ENCODE assay signal across 8 cellular contexts in genomic region chr6:3162565-3163247, GRCh38. TPM values are rescaled to one million over a fixed set of nuclear protein-coding genes. Genes with fewer than 3 reads are reported as not detected.
DNase-seq lines count a peak whose midpoint lies in the region; ATAC-seq, FAIRE-seq and TF ChIP-seq lines count a peak whose summit lies in the region.

No MANE protein-coding gene starts in this region.

- TF ChIP-seq POLR2A in H54 (IDR thresholded peaks at IDR 0.05; ENCODE audit: low read depth, low read length) (peak; percentile 19; the same call in 1 of the 2 replicates), ovary (IDR thresholded peaks at IDR 0.05) (no peak)

- H3K9me3 ChIP-seq in MG63, result no peaks in the 10 kb centered on the region
- H3K9me3 ChIP-seq in adipocyte (ENCODE audit: control insufficient read depth, low read length), result no peaks in the 10 kb centered on the region
- no peaks in the 10 kb centered on the region for H3K9me3 ChIP-seq in ovary
- H3K9me3 ChIP-seq in aorta (ENCODE audit: control insufficient read depth, low read length), result no peaks in the 10 kb centered on the region

- H3K4me1 ChIP-seq in adipocyte (ENCODE audit: control insufficient read depth, insufficient read depth, low read length) (peaks cover 26% of the 10 kb centered on the region), ovary (ENCODE audit: insufficient read depth) (peaks cover 3% of the 10 kb centered on the region), aorta (ENCODE audit: control insufficient read depth in 1 of 2, insufficient read depth in 2 of 2, low read length in 2 of 2) (no peaks in the 10 kb centered on the region)

- ATAC-seq in SK-N-SH treated with all-trans-retinoic acid at 6 μM for 48 hours, result peak; percentile 92
- ATAC-seq in aorta (ENCODE audit: low FRiP score), result peak; percentile 82

- TF ChIP-seq EP300 in ovary (IDR thresholded peaks at IDR 0.05), result no peak

- H3K27ac ChIP-seq in ovary (peak overlapping the region in 1 of 2 donors; percentile 48), aorta (ENCODE audit: low read depth in 1 of 2, low read length in 2 of 2) (peak overlapping the region; percentile 10 to 42)

- DNase-seq in GF-D8 (lab: John Stamatoyannopoulos, UW) (peak; percentile 32), H54 (ENCODE audit: insufficient read length, low spot score) (peak; percentile 64), MG63 (peak; percentile 73), adipocyte (ENCODE audit: low read depth) (peak; percentile 88), cardiac septum (ENCODE audit: low spot score) (peak; percentile 81), ovary (peak; percentile 33 to 68 (median 59)), aorta (peak; percentile 81 to 89)

- intact Hi-C loops in cardiac septum (cut with DNase I), result loop anchor here (5.0 kb wide), 1 partner anchor 95 kb away; the partner anchor contains the start of gene RIPK1
- intact Hi-C loops in ovary (cut with DNase I), result loop anchor here in 2 of 4 donors (10.0 kb wide), 2 partner anchors 52 to 92 kb away; partner anchors contain the start of gene PSMG4 (in 1 of the 2)
- intact Hi-C loops in aorta (cut with DNase I), result loop anchor here in 1 of 2 donors (2.0 to 5.0 kb wide), 2 partner anchors 70 to 94 kb away; no protein-coding TSS in a partner anchor

- peak overlapping the region; percentile 64 for H3K4me3 ChIP-seq in MG63
- H3K4me3 ChIP-seq in adipocyte (ENCODE audit: low read length), result peak overlapping the region; percentile 84
- peak overlapping the region; percentile 47 for H3K4me3 ChIP-seq in ovary
- peak overlapping the region; percentile 3 to 50 for H3K4me3 ChIP-seq in aorta (ENCODE audit: low read length in 2 of 2)

- 0 to 1% (median 1%) methylated on average over 56 to 69 of the region's 74 CpGs for WGBS in ovary, 3 donors
- 1% methylated on average over 64 to 74 of the region's 74 CpGs for WGBS in aorta, 2 donors

- H3K27me3 ChIP-seq in MG63, result no peaks in the 10 kb centered on the region
- no peaks in the 10 kb centered on the region for H3K27me3 ChIP-seq in adipocyte (replicated peaks; ENCODE audit: control insufficient read depth, insufficient read depth, low read length)
- H3K27me3 ChIP-seq in ovary, result no peaks in the 10 kb centered on the region
- H3K27me3 ChIP-seq in aorta (ENCODE audit: control insufficient read depth in 1 of 2, insufficient read depth in 2 of 2, low read length in 1 of 2), result no peaks in the 10 kb centered on the region

- no peak for FAIRE-seq in H54 (lab: Jason Lieb, UNC)

- peak overlapping the region; percentile 88 for H3K9ac ChIP-seq in adipocyte (ENCODE audit: low read length)

- H3K36me3 ChIP-seq in MG63, result no peaks in the 10 kb centered on the region
- no peaks in the 10 kb centered on the region for H3K36me3 ChIP-seq in adipocyte (ENCODE audit: control insufficient read depth, insufficient read depth, low read length, severe bottlenecking)
- no peaks in the 10 kb centered on the region for H3K36me3 ChIP-seq in ovary
- no peaks in the 10 kb centered on the region for H3K36me3 ChIP-seq in aorta (ENCODE audit: control insufficient read depth in 1 of 2, insufficient read depth in 2 of 2, low read length in 1 of 2)

- TF ChIP-seq CTCF in ovary (IDR thresholded peaks at IDR 0.05), result no peak

TF ChIP-seq in SK-N-SH treated with all-trans-retinoic acid at 6 μM for 48 hours, 23 proteins besides CTCF, POLR2A, EP300 and RAD21:
- peak; percentile 78; the same call in 1 of the 2 replicates for TF ChIP-seq PATZ1 (CRISPR knock-in tag; IDR thresholded peaks at IDR 0.05; ENCODE audit: borderline replicate concordance)
- TF ChIP-seq ZNF8 (CRISPR knock-in tag; IDR thresholded peaks at IDR 0.05), result no peak
- peak; percentile 74; the same call in 1 of the 2 replicates for TF ChIP-seq ZFP3 (CRISPR knock-in tag; IDR thresholded peaks at IDR 0.05)
TF ChIP-seq in SK-N-SH treated with all-trans-retinoic acid at 6 μM for 48 hours: peak in this region for 2.

RNA-seq across cellular contexts. Expression of gene TUBB2A, which starts 5.4 kb away (rescaled TPM):
- total RNA-seq in MG63 (2014; rRNA removed; shearing (Covaris generic); ENCODE audit: low replicate concordance), result 73.2 and 92.0 TPM in 2 replicates
- 25.1 TPM for total RNA-seq in cardiac septum
- total RNA-seq in ovary, result 10 to 100 TPM in 6 of 7 donors, 1 to 10 TPM in 1; 9.8 to 32.7 (median 18.0) TPM
- polyA plus RNA-seq in ovary, result 1 to 10 TPM; 5.7 to 9.3 TPM
- 10 to 100 TPM; 33.7 to 40.0 TPM for total RNA-seq in aorta
- 10 to 100 TPM; 16.9 to 39.4 TPM for polyA plus RNA-seq in aorta

RNA-seq across cellular contexts. Expression of gene BPHL, which starts 44.2 kb away (rescaled TPM):
- total RNA-seq in MG63 (2014; rRNA removed; shearing (Covaris generic); ENCODE audit: low replicate concordance), result 5.8 and 9.6 TPM in 2 replicates
- total RNA-seq in cardiac septum, result 12.0 TPM
- total RNA-seq in ovary, result 10 to 100 TPM in 6 of 7 donors, 1 to 10 TPM in 1; 6.1 to 18.0 (median 13.9) TPM
- 10 to 100 TPM; 10.4 to 23.7 TPM for polyA plus RNA-seq in ovary
- 10 to 100 TPM in 1 of 2 donors, 1 to 10 TPM in 1; 6.4 to 14.6 TPM for total RNA-seq in aorta
- polyA plus RNA-seq in aorta, result 10 to 100 TPM; 16.2 to 18.7 TPM

Comparison
In these comparisons a context has a peak if more than half of its experiments do, and no peak if none do; other contexts are left out.
1. DNase-seq: peak in every context shown above with its lines; median percentile 88 in adipocyte; 85 in aorta; 81 in cardiac septum; 73 in MG63; 64 in H54; 59 in ovary; 32 in GF-D8.
2. H3K4me3 ChIP-seq: peak in every context shown above with its lines; median percentile 84 in adipocyte; 64 in MG63; 47 in ovary; 26 in aorta.